Comparison of ENCODE assay signal across 18 cellular contexts in the genomic region with DNA sequence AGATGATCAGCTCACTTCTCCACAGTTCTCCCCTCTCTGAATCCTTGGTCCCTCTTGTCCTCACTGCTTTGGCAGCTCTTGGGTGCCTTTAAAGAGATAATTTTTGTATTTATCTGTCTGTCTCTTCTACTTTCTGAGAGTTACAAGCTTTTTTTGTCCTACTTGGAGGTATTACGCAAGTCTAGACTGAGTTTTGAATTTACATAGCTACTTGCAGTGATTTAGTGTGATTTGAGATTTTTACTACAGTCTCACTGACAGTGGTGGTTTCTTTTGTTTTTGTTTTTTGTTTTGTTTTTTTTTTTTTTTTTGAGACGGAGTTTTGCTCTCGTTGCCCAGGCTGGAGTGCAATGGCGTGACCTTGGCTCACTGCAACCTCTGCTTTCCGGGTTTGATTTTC. TPM values are rescaled to one million over a fixed set of nuclear protein-coding genes. Genes with fewer than 3 reads are reported as not detected.
DNase-seq lines count a peak whose midpoint lies in the region; TF ChIP-seq lines count a peak whose summit lies in the region.
"Had no signal": no experiment of that assay in that cellular context is flagged by ENCODE, and none has a peak within 500 bp of the region (broad histone marks: within the 10 kb centered on the region; RNA-seq: fewer than 3 reads in every experiment).

No MANE protein-coding gene starts in this region.

- H3K9me3 ChIP-seq in cardiac muscle cell (ENCODE audit: low read depth) (no peaks in the 10 kb centered on the region), left ventricle myocardium inferior (replicated peaks) (no peaks in the 10 kb centered on the region)
- H3K9me3 ChIP-seq: Caco-2 had no signal

- no peaks in the 10 kb centered on the region for H3K36me3 ChIP-seq in cardiac muscle cell
- H3K36me3 ChIP-seq in left ventricle myocardium inferior: no peaks in the 10 kb centered on the region

- TF ChIP-seq CTCF in cardiac muscle cell (IDR thresholded peaks at IDR 0.05; ENCODE audit: low read depth, low read length): no peak
- TF ChIP-seq CTCF in left ventricle myocardium inferior (IDR thresholded peaks at IDR 0.05; ENCODE audit: borderline replicate concordance): no peak

- H3K4me1 ChIP-seq in cardiac muscle cell (ENCODE audit: low read depth) (peaks cover 33% of the 10 kb centered on the region), left ventricle myocardium inferior (peaks cover 67% of the 10 kb centered on the region)
- H3K4me1 ChIP-seq: Caco-2 had no signal

- peak overlapping the region; percentile 64 for H3K27ac ChIP-seq in cardiac muscle cell
- H3K27ac ChIP-seq in left ventricle myocardium inferior (replicated peaks): no peak overlapping the region

- no peaks in the 10 kb centered on the region for H3K27me3 ChIP-seq in cardiac muscle cell
- no peaks in the 10 kb centered on the region for H3K27me3 ChIP-seq in left ventricle myocardium inferior (ENCODE audit: low read depth)

- H3K4me3 ChIP-seq in cardiac muscle cell: no peak overlapping the region
- H3K4me3 ChIP-seq in left ventricle myocardium inferior: no peak overlapping the region
- H3K4me3 ChIP-seq: GM12878 had no signal

- intact Hi-C loops in left ventricle myocardium inferior (cut with micrococcal nuclease): no loop called here

- DNase-seq in cardiac muscle cell (ENCODE audit: low read depth in 1 of 2, low spot score in 1 of 2) (peak in 1 of 2 donors; percentile 49), left ventricle myocardium inferior (no peak), amniotic epithelial cell (ENCODE audit: low read depth) (peak; percentile 55), iris pigment epithelial cell (ENCODE audit: low read depth) (peak; percentile 36), NCI-H1092 treated with DMSO at 0.1 percent for 48 hours (lab: John Stamatoyannopoulos, UW) (no peak), NCI-H187 (lab: John Stamatoyannopoulos, UW) (no peak), NCI-H226 (no peak), NCI-H446 (lab: John Stamatoyannopoulos, UW) (no peak)
- DNase-seq: ACHN; activated CD4-positive, CD25-positive, alpha-beta regulatory T cell treated with anti-CD3 and anti-CD28 coated beads, Interleukin-2, amount 50 U/mL, for 72 hours; activated CD8-positive, alpha-beta memory T cell treated with anti-CD3 and anti-CD28 coated beads, Interleukin-2, amount 50 U/mL, for 48 hours; activated naive CD4-positive, alpha-beta T cell treated with Interleukin-2 at 50 U/mL for 16 hours; Caco-2; head of caudate nucleus; posterior cingulate gyrus; stimulated activated naive CD8-positive, alpha-beta T cell treated with anti-CD3 and anti-CD28 coated beads, Interleukin-15, amount 100 ng/mL, for 72 hours; T-helper 1 cell had no signal

RNA-seq across cellular contexts. Expression of gene URI1, which starts 22.1 kb away (rescaled TPM):
- 36.3 and 49.9 TPM in 2 replicates for total RNA-seq in cardiac muscle cell
- polyA plus RNA-seq in cardiac muscle cell: 49.7 and 63.7 TPM in 2 replicates
- 43.0 TPM for total RNA-seq in left ventricle myocardium inferior

Comparison
In these comparisons a context has a peak if more than half of its experiments do, and no peak if none do; other contexts are left out.
1. DNase-seq: peak in amniotic epithelial cell (single experiment) and iris pigment epithelial cell (single experiment); none in left ventricle myocardium inferior (single experiment), NCI-H1092 treated with DMSO at 0.1 percent for 48 hours (single experiment), NCI-H187 (0 of 2), NCI-H226 (single experiment) and NCI-H446 (0 of 2).